In genomic region chr10:102654566-102654965, GRCh38 we compare ENCODE assay signal across 1 cellular context.
TF ChIP-seq lines count a peak whose summit lies in the region.

No MANE protein-coding gene starts in this region.

TF ChIP-seq in HepG2, 621 proteins besides CTCF, POLR2A, EP300 and RAD21:
- no peak for TF ChIP-seq LRRFIP1 (CRISPR knock-in tag; conservative IDR thresholded peaks at IDR 0.05)
- TF ChIP-seq RBM22 (optimal IDR thresholded peaks at IDR 0.05; ENCODE audit: low read length), result peak; percentile 25
- peak; percentile 43 for TF ChIP-seq AGO2 (optimal IDR thresholded peaks at IDR 0.05; ENCODE audit: low read depth, low read length)
